13 cellular contexts compared by ENCODE assay signal in genomic region chr3:119643528-119643927, GRCh38. TPM values are rescaled to one million over a fixed set of nuclear protein-coding genes. Genes with fewer than 3 reads are reported as not detected.
DNase-seq lines count a peak whose midpoint lies in the region; ATAC-seq, FAIRE-seq and TF ChIP-seq lines count a peak whose summit lies in the region.
"Had no signal": no experiment of that assay in that cellular context is flagged by ENCODE, and none has a peak within 500 bp of the region (broad histone marks: within the 10 kb centered on the region; RNA-seq: fewer than 3 reads in every experiment).

No MANE protein-coding gene starts in this region.

- no peak overlapping the region for H3K4me2 ChIP-seq in K562 (ENCODE audit: insufficient read depth, low read length)

- H3K36me3 Mint-ChIP-seq in HFFc6 (ENCODE audit: low read depth), result no peaks in the 10 kb centered on the region
- H3K36me3 Mint-ChIP-seq in CD4-positive, alpha-beta memory T cell, result peaks cover 54% of the 10 kb centered on the region in 2 donors

- no peak for ATAC-seq in K562
- no peak for ATAC-seq in HG02981 (IDR thresholded peaks at IDR 0.05; ENCODE audit: unreplicated experiment)

- CTCF ChIA-PET in K562 (lab: Yijun Ruan, JAX; ENCODE audit: low intra/inter-chr PET ratio), result no interaction called here
- CTCF ChIA-PET in CD4-positive, alpha-beta memory T cell (lab: Charles Lee; ENCODE audit: partially characterized antibody), result interaction anchor here (1.4 kb wide), 1 partner anchor 9 kb away, joined by 4 read pairs; no protein-coding TSS in a partner anchor

- no peak for TF ChIP-seq RAD21 in K562 (CRISPR knock-in tag; conservative IDR thresholded peaks at IDR 0.05 in 1 of 2, IDR thresholded peaks at IDR 0.05 in 1 of 2)

- FAIRE-seq in K562 (lab: Jason Lieb, UNC), result no peak
- FAIRE-seq: GM18507 had no signal

- intact Hi-C loops in K562 (cut with micrococcal nuclease), result no loop called here
- intact Hi-C loops in CD4-positive, alpha-beta memory T cell (cut with micrococcal nuclease), result no loop called here
- intact Hi-C loops in ascending aorta (cut with DNase I), result no loop called here

- no peak for TF ChIP-seq POLR2A in K562 (conservative IDR thresholded peaks at IDR 0.05)

- no peaks in the 10 kb centered on the region for H3K9me3 Mint-ChIP-seq in HFFc6
- peaks cover 0 to 2% (median 0%) of the 10 kb centered on the region in 8 donors for H3K9me3 Mint-ChIP-seq in CD4-positive, alpha-beta memory T cell

- peak overlapping the region; percentile 48 for H3K4me3 Mint-ChIP-seq in HFFc6
- H3K4me3 Mint-ChIP-seq in CD4-positive, alpha-beta memory T cell, result no peak overlapping the region

- H3K27ac ChIP-seq in K562 (ENCODE audit: extremely low read depth, low read depth, low read length) (no peak overlapping the region), mucosa of rectum (ENCODE audit: low read depth in 2 of 2, low read length in 2 of 2) (peak overlapping the region; percentile 1 to 11), ascending aorta (no peak overlapping the region)
- H3K27ac ChIP-seq in CD4-positive, alpha-beta memory T cell (ENCODE audit: low read depth, low read length), result no peak overlapping the region

- in situ Hi-C loops in K562 (cut with MboI), result no loop called here

- no peak overlapping the region for H3K9ac ChIP-seq in K562 (ENCODE audit: insufficient read depth in 1 of 2, low read depth in 2 of 2, low read length in 2 of 2)
- no peak overlapping the region for H3K9ac ChIP-seq in mucosa of rectum (ENCODE audit: low read depth in 1 of 2, low read length in 2 of 2)

- H3K79me2 ChIP-seq in K562 (ENCODE audit: control insufficient read depth, insufficient read depth, low read length), result no peaks in the 10 kb centered on the region

- no peaks in the 10 kb centered on the region for H3K9me3 ChIP-seq in K562 (replicated peaks; ENCODE audit: control insufficient read depth, insufficient read depth, low read depth, low read length)
- H3K9me3 ChIP-seq in mucosa of rectum (ENCODE audit: control insufficient read depth in 2 of 2, low read length in 2 of 2), result no peaks in the 10 kb centered on the region
- H3K9me3 ChIP-seq in CD4-positive, alpha-beta memory T cell (ENCODE audit: control insufficient read depth in 1 of 2, low read length in 2 of 2), result no peaks in the 10 kb centered on the region
- H3K9me3 ChIP-seq in ascending aorta, result peaks cover 0 to 4% of the 10 kb centered on the region in 2 donors
- H3K9me3 ChIP-seq: prostate gland had no signal

- H4K20me1 ChIP-seq in K562 (replicated peaks; ENCODE audit: control insufficient read depth, insufficient read depth, low read length), result no peaks in the 10 kb centered on the region

- DNase-seq in AG08395 (ENCODE audit: low spot score) (peak; percentile 85), HFFc6 (peak; percentile 78), K562 (ENCODE audit: extremely low read depth in 1 of 4, low spot score in 3 of 4) (no peak), ascending aorta (ENCODE audit: low spot score in 2 of 2) (no peak)
- DNase-seq in central memory CD4-positive, alpha-beta T cell, result no peak
- no peak for DNase-seq in CD4-positive, alpha-beta memory T cell
- DNase-seq: COR-L47, NCI-H1048, T-helper 9 cell had no signal

- no peak for TF ChIP-seq EP300 in K562 (IDR thresholded peaks at IDR 0.05; ENCODE audit: low read length)

- H3K4me1 ChIP-seq in K562 (replicated peaks in 1 of 2; ENCODE audit: control insufficient read depth in 2 of 2, insufficient read depth in 2 of 2, low read length in 2 of 2), result peaks cover 4 to 27% of the 10 kb centered on the region in 2 experiments
- peaks cover 0 to 3% of the 10 kb centered on the region in 2 donors for H3K4me1 ChIP-seq in mucosa of rectum (ENCODE audit: control insufficient read depth in 2 of 2, insufficient read depth in 2 of 2, low read length in 2 of 2)
- peaks cover 12% of the 10 kb centered on the region for H3K4me1 ChIP-seq in CD4-positive, alpha-beta memory T cell (ENCODE audit: insufficient read depth, low read length)
- H3K4me1 ChIP-seq in ascending aorta, result peaks cover 9 to 15% of the 10 kb centered on the region in 2 donors
- H3K4me1 ChIP-seq: prostate gland had no signal

- H3K27ac Mint-ChIP-seq in HFFc6, result peak overlapping the region; percentile 90
- H3K27ac Mint-ChIP-seq in CD4-positive, alpha-beta memory T cell, result no peak overlapping the region

- 85% methylated on average over 2 of the region's 2 CpGs for WGBS in K562 (ENCODE audit: insufficient coverage, low coverage, missing lambda C conversion rate)

- H3K36me3 ChIP-seq in K562 (ENCODE audit: control insufficient read depth, insufficient read depth, low read length) (no peaks in the 10 kb centered on the region), mucosa of rectum (ENCODE audit: control insufficient read depth in 2 of 2, insufficient read depth in 2 of 2, low read length in 2 of 2) (peaks cover 3 to 4% of the 10 kb centered on the region in 2 donors), ascending aorta (peaks cover 0 to 24% of the 10 kb centered on the region in 2 donors)
- peaks cover 4% of the 10 kb centered on the region for H3K36me3 ChIP-seq in CD4-positive, alpha-beta memory T cell (ENCODE audit: insufficient read depth, low read length)
- H3K36me3 ChIP-seq: prostate gland had no signal

- H3K9me1 ChIP-seq in K562 (ENCODE audit: control insufficient read depth, insufficient read depth, low read length), result no peaks in the 10 kb centered on the region

- TF ChIP-seq CTCF in HFFc6 (IDR thresholded peaks at IDR 0.05) (no peak), K562 (IDR thresholded peaks at IDR 0.05 in 2 of 3, conservative IDR thresholded peaks at IDR 0.05 in 1 of 3; ENCODE audit: insufficient read depth in 2 of 3, low read depth in 1 of 3, low read length in 3 of 3) (no peak), ascending aorta (IDR thresholded peaks at IDR 0.05) (no peak)

- H3K4me3 ChIP-seq in K562, result no peak overlapping the region
- no peak overlapping the region for H3K4me3 ChIP-seq in mucosa of rectum (ENCODE audit: low read length in 2 of 2)
- no peak overlapping the region for H3K4me3 ChIP-seq in CD4-positive, alpha-beta memory T cell (ENCODE audit: low read length in 2 of 2)
- no peak overlapping the region for H3K4me3 ChIP-seq in ascending aorta
- H3K4me3 ChIP-seq: prostate gland had no signal

- no peaks in the 10 kb centered on the region for H3K27me3 ChIP-seq in K562 (ENCODE audit: control insufficient read depth in 2 of 2, insufficient read depth in 2 of 2, low read length in 2 of 2)
- no peaks in the 10 kb centered on the region for H3K27me3 ChIP-seq in mucosa of rectum (ENCODE audit: control insufficient read depth in 2 of 2, insufficient read depth in 2 of 2, low read length in 2 of 2)
- H3K27me3 ChIP-seq in CD4-positive, alpha-beta memory T cell (ENCODE audit: insufficient read depth, low read length), result no peaks in the 10 kb centered on the region
- H3K27me3 ChIP-seq in ascending aorta, result no peaks in the 10 kb centered on the region

- BruUV-seq in K562 (replicated peaks; lab: Mats Ljungman, UMichigan), result no TSS peak

- H3K4me1 Mint-ChIP-seq in HFFc6 (ENCODE audit: low read depth), result peaks cover 60% of the 10 kb centered on the region
- peaks cover 4 to 6% (median 6%) of the 10 kb centered on the region in 4 donors for H3K4me1 Mint-ChIP-seq in CD4-positive, alpha-beta memory T cell

- peak overlapping the region; percentile 51 for H2AFZ ChIP-seq in K562 (ENCODE audit: low read depth, low read length)

- POLR2A ChIA-PET in K562 (lab: Yijun Ruan, JAX), result no interaction called here
- POLR2A ChIA-PET in CD4-positive, alpha-beta memory T cell (lab: Charles Lee; ENCODE audit: partially characterized antibody), result no interaction called here

- H3K27me3 Mint-ChIP-seq in HFFc6 (ENCODE audit: insufficient read depth), result peaks cover 2% of the 10 kb centered on the region; the same call in 1 of the 2 replicates
- no peaks in the 10 kb centered on the region for H3K27me3 Mint-ChIP-seq in CD4-positive, alpha-beta memory T cell

RNA-seq across cellular contexts. Expression of gene POPDC2, which starts 16.9 kb away (rescaled TPM):
- total RNA-seq in HFFc6 (2021; fragmentation: NEBNext Ultra II Directional; extraction: Animal tissue kit (Norgen Biotek cat#: 25700)), result under 1 TPM in 4 of 6 experiments, not detected in 2; 0.14 to 0.98 (median 0.70) TPM
- 0.21 and 0.30 TPM in 2 replicates for total RNA-seq in K562 (2011; cell fraction: chromatin; rRNA removed; ENCODE audit: low replicate concordance)
- 0.33 TPM in 1 of 2 replicates, not detected in the other for total RNA-seq in K562 (2011; cell fraction: nucleolus; rRNA removed)
- total RNA-seq in K562 (2011; cell fraction: nucleoplasm; rRNA removed), result 0.44 and 0.69 TPM in 2 replicates
- 0.08 TPM in 1 of 2 replicates, not detected in the other for total RNA-seq in K562 (2014; rRNA removed)
- not detected in 2 replicates for total RNA-seq in K562 (2014; rRNA removed; fragmentation: Illumina TruSeq; extraction: Trizol)
- 0.41 TPM in 1 of 2 replicates, not detected in the other for total RNA-seq in K562 (2015; rRNA removed; fragmentation: Illumina TruSeq; extraction: Trizol)
- total RNA-seq in K562 (2021), result 0.13 TPM in 1 of 2 replicates, not detected in the other
- polyA plus RNA-seq in K562 (2011; rRNA removed), result 0.13 and 0.28 TPM in 2 replicates
- 0.09 TPM in 1 of 2 replicates, not detected in the other for polyA plus RNA-seq in K562 (2011; cell fraction: cytosol; rRNA removed)
- polyA plus RNA-seq in K562 (2011; cell fraction: nucleus; rRNA removed), result 0.24 and 0.34 TPM in 2 replicates
- 0.30 and 1.3 TPM in 2 replicates for polyA plus RNA-seq in K562 (2012)
- 0.09 and 0.17 TPM in 2 replicates for polyA plus RNA-seq in K562 (2014; fragmentation: Illumina TruSeq; extraction: Trizol)
- under 1 TPM; 0.08 to 0.31 TPM for polyA plus RNA-seq in K562 (2014; fragmentation: Nextera tagmentation; extraction: Ambion mirVana)
- polyA plus RNA-seq in K562 (2014; rRNA removed), result 0.32 and 1.00 TPM in 2 replicates
- 0.11 and 0.18 TPM in 2 replicates for polyA minus RNA-seq in K562 (2011; rRNA and poly(A)+ RNA removed)
- polyA minus RNA-seq in K562 (2011; cell fraction: cytosol; rRNA and poly(A)+ RNA removed), result not detected in 2 replicates
- 0.44 TPM in 1 of 2 replicates, not detected in the other for polyA minus RNA-seq in K562 (2011; cell fraction: nucleus; rRNA and poly(A)+ RNA removed)
- 1 to 10 TPM; 7.3 to 7.4 TPM for total RNA-seq in CD4-positive, alpha-beta memory T cell
- 1 to 10 TPM; 2.0 to 2.6 TPM for polyA plus RNA-seq in CD4-positive, alpha-beta memory T cell
- 4.7 TPM for total RNA-seq in ascending aorta

RNA-seq across cellular contexts. Expression of gene COX17, which starts 33.7 kb away (rescaled TPM):
- total RNA-seq in HFFc6 (2021; fragmentation: NEBNext Ultra II Directional; extraction: Animal tissue kit (Norgen Biotek cat#: 25700)), result 10 to 100 TPM; 28.9 to 41.0 (median 35.2) TPM
- 10.0 and 11.6 TPM in 2 replicates for total RNA-seq in K562 (2011; cell fraction: chromatin; rRNA removed; ENCODE audit: low replicate concordance)
- 8.0 and 8.3 TPM in 2 replicates for total RNA-seq in K562 (2011; cell fraction: nucleolus; rRNA removed)
- total RNA-seq in K562 (2011; cell fraction: nucleoplasm; rRNA removed), result 13.7 and 24.1 TPM in 2 replicates
- total RNA-seq in K562 (2014; rRNA removed) (64.5 and 69.3 TPM in 2 replicates), K562 (2014; rRNA removed; fragmentation: Illumina TruSeq; extraction: Trizol) (47.9 and 51.6 TPM in 2 replicates), K562 (2015; rRNA removed; fragmentation: Illumina TruSeq; extraction: Trizol) (52.6 and 60.6 TPM in 2 replicates), K562 (2021) (34.3 and 44.2 TPM in 2 replicates), ascending aorta (12.5 TPM)
- polyA plus RNA-seq in K562 (2011; rRNA removed) (29.1 and 32.2 TPM in 2 replicates), K562 (2014; fragmentation: Illumina TruSeq; extraction: Trizol) (32.5 and 40.8 TPM in 2 replicates), K562 (2014; fragmentation: Nextera tagmentation; extraction: Ambion mirVana) (100 to 1,000 TPM; 147 to 167 TPM), K562 (2014; rRNA removed) (102 and 121 TPM in 2 replicates)
- 15.7 and 25.9 TPM in 2 replicates for polyA plus RNA-seq in K562 (2011; cell fraction: cytosol; rRNA removed)
- polyA plus RNA-seq in K562 (2011; cell fraction: nucleus; rRNA removed), result 14.5 and 23.5 TPM in 2 replicates
- polyA plus RNA-seq in K562 (2012), result 47.8 and 81.9 TPM in 2 replicates
- 10.1 TPM in 2 replicates for polyA minus RNA-seq in K562 (2011; rRNA and poly(A)+ RNA removed)
- 5.0 and 8.6 TPM in 2 replicates for polyA minus RNA-seq in K562 (2011; cell fraction: cytosol; rRNA and poly(A)+ RNA removed)
- polyA minus RNA-seq in K562 (2011; cell fraction: nucleus; rRNA and poly(A)+ RNA removed), result 12.9 and 22.1 TPM in 2 replicates
- total RNA-seq in CD4-positive, alpha-beta memory T cell, result 10 to 100 TPM; 46.1 to 48.9 TPM
- 10 to 100 TPM; 78.4 to 88.2 TPM for polyA plus RNA-seq in CD4-positive, alpha-beta memory T cell

RNA-seq across cellular contexts. Expression of gene PLA1A, which starts 45.8 kb away (rescaled TPM):
- not detected for total RNA-seq in HFFc6 (2021; fragmentation: NEBNext Ultra II Directional; extraction: Animal tissue kit (Norgen Biotek cat#: 25700))
- total RNA-seq in K562 (2011; cell fraction: chromatin; rRNA removed; ENCODE audit: low replicate concordance), result not detected in 2 replicates
- not detected in 2 replicates for total RNA-seq in K562 (2011; cell fraction: nucleolus; rRNA removed)
- not detected in 2 replicates for total RNA-seq in K562 (2011; cell fraction: nucleoplasm; rRNA removed)
- not detected in 2 replicates for total RNA-seq in K562 (2014; rRNA removed)
- total RNA-seq in K562 (2014; rRNA removed; fragmentation: Illumina TruSeq; extraction: Trizol), result not detected in 2 replicates
- not detected in 2 replicates for total RNA-seq in K562 (2015; rRNA removed; fragmentation: Illumina TruSeq; extraction: Trizol)
- total RNA-seq in K562 (2021), result not detected in 2 replicates
- not detected in 2 replicates for polyA plus RNA-seq in K562 (2011; rRNA removed)
- not detected in 2 replicates for polyA plus RNA-seq in K562 (2011; cell fraction: cytosol; rRNA removed)
- polyA plus RNA-seq in K562 (2011; cell fraction: nucleus; rRNA removed), result not detected in 2 replicates
- polyA plus RNA-seq in K562 (2012), result 0.19 TPM in 1 of 2 replicates, not detected in the other
- polyA plus RNA-seq in K562 (2014; fragmentation: Illumina TruSeq; extraction: Trizol), result not detected in 2 replicates
- polyA plus RNA-seq in K562 (2014; fragmentation: Nextera tagmentation; extraction: Ambion mirVana), result not detected
- not detected in 2 replicates for polyA plus RNA-seq in K562 (2014; rRNA removed)
- polyA minus RNA-seq in K562 (2011; rRNA and poly(A)+ RNA removed), result not detected in 2 replicates
- polyA minus RNA-seq in K562 (2011; cell fraction: cytosol; rRNA and poly(A)+ RNA removed), result not detected in 2 replicates
- not detected in 2 replicates for polyA minus RNA-seq in K562 (2011; cell fraction: nucleus; rRNA and poly(A)+ RNA removed)
- not detected for total RNA-seq in CD4-positive, alpha-beta memory T cell
- polyA plus RNA-seq in CD4-positive, alpha-beta memory T cell, result not detected
- total RNA-seq in ascending aorta, result 15.0 TPM

RNA-seq across cellular contexts. Expression of gene CFAP91, which starts 59.3 kb away (rescaled TPM):
- not detected for total RNA-seq in HFFc6 (2021; fragmentation: NEBNext Ultra II Directional; extraction: Animal tissue kit (Norgen Biotek cat#: 25700))
- total RNA-seq in K562 (2011; cell fraction: chromatin; rRNA removed; ENCODE audit: low replicate concordance), result not detected in 2 replicates
- not detected in 2 replicates for total RNA-seq in K562 (2011; cell fraction: nucleolus; rRNA removed)
- not detected in 2 replicates for total RNA-seq in K562 (2011; cell fraction: nucleoplasm; rRNA removed)
- total RNA-seq in K562 (2014; rRNA removed) (not detected in 2 replicates), K562 (2014; rRNA removed; fragmentation: Illumina TruSeq; extraction: Trizol) (not detected in 2 replicates), K562 (2015; rRNA removed; fragmentation: Illumina TruSeq; extraction: Trizol) (not detected in 2 replicates), K562 (2021) (not detected in 2 replicates), ascending aorta (3.5 TPM)
- polyA plus RNA-seq in K562 (2011; rRNA removed) (not detected in 2 replicates), K562 (2014; fragmentation: Illumina TruSeq; extraction: Trizol) (not detected in 2 replicates), K562 (2014; fragmentation: Nextera tagmentation; extraction: Ambion mirVana) (not detected), K562 (2014; rRNA removed) (not detected in 2 replicates)
- polyA plus RNA-seq in K562 (2011; cell fraction: cytosol; rRNA removed), result not detected in 2 replicates
- not detected in 2 replicates for polyA plus RNA-seq in K562 (2011; cell fraction: nucleus; rRNA removed)
- not detected in 2 replicates for polyA plus RNA-seq in K562 (2012)
- polyA minus RNA-seq in K562 (2011; rRNA and poly(A)+ RNA removed), result not detected in 2 replicates
- not detected in 2 replicates for polyA minus RNA-seq in K562 (2011; cell fraction: cytosol; rRNA and poly(A)+ RNA removed)
- polyA minus RNA-seq in K562 (2011; cell fraction: nucleus; rRNA and poly(A)+ RNA removed), result not detected in 2 replicates
- under 1 TPM in 1 of 2 experiments, not detected in 1; 0.58 TPM for total RNA-seq in CD4-positive, alpha-beta memory T cell
- polyA plus RNA-seq in CD4-positive, alpha-beta memory T cell, result under 1 TPM in 1 of 2 donors, not detected in 1; 0.48 TPM

Comparison
In these comparisons a context has a peak if more than half of its experiments do, and no peak if none do; other contexts are left out.
1. DNase-seq: peak in AG08395 (single experiment) and HFFc6 (single experiment); none in K562 (0 of 4), central memory CD4-positive, alpha-beta T cell (single experiment), CD4-positive, alpha-beta memory T cell (0 of 5) and ascending aorta (0 of 2).
2. H3K27ac ChIP-seq: peak in mucosa of rectum (2 of 2); none in K562 (single experiment), CD4-positive, alpha-beta memory T cell (single experiment) and ascending aorta (0 of 2).
3. RNA of gene PLA1A, which starts 45.8 kb away (total RNA-seq): 15.0 TPM in ascending aorta (single experiment); not detected in HFFc6, not detected in K562 and not detected in CD4-positive, alpha-beta memory T cell; every median in the first group is over 10 times any median in the second.